8 cellular contexts compared by ENCODE assay signal in the genomic region with DNA sequence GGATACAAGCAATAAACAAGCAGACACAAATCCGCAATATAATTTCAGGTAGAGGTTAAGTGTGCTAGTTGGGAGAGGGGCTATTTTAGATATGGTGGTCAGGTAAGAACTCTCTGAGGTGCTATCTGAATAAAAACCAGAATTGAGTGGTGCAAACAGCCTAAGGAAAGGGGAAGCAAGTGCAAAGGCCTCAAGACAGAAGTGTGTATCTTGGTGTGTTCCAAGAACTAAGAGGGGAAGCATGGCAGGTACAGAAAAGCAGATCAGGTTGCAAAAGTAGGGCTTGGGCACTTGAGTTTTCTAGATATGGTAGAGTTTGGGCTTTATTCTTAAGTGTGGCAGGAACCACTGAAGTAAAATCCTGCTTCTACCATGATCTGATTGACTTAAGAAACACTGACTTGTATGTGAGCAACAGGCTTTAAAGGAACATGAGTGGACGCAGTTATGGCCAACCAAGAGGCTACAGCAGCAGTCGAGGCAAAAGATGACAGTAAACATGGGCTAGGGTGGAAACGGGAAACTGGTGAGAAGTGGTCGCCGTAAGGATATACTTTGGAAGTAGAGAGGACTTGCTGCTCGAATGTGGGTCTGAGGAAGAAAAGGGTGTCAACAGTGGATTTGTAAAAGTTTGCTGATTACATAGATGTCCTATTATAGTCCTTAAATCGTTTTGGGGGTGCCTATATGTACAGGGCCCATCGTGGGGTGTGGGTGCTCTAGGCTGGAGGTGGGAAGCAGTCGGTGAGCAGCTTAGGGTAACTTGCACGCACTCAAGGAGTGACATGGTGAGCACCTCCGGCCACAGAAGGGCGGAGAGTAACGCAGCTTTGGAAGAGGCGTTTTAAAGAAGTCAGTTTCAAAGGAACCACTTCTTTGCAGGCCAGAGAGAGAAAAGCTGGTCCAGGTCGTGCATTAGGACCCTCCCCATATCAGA. TPM values are rescaled to one million over a fixed set of nuclear protein-coding genes. Genes with fewer than 3 reads are reported as not detected.
DNase-seq lines count a peak whose midpoint lies in the region; ATAC-seq, FAIRE-seq and TF ChIP-seq lines count a peak whose summit lies in the region.

No MANE protein-coding gene starts in this region.

- intact Hi-C loops in pancreas (cut with DNase I) = no loop called here

- H3K4me1 ChIP-seq in gastroesophageal sphincter (peaks cover 5 to 30% (median 14%) of the 10 kb centered on the region in 3 donors), pancreas (peaks cover 14 to 30% (median 25%) of the 10 kb centered on the region in 3 donors)

- no peak for FAIRE-seq in pancreas (lab: Jason Lieb, UNC)

- ATAC-seq in HG02588 (IDR thresholded peaks at IDR 0.05; ENCODE audit: unreplicated experiment) (peak; percentile 52), gastroesophageal sphincter (peak; percentile 49), pancreas (peak; percentile 57 to 81 (median 68))
- ATAC-seq in activated T-helper 17 cell treated with anti-CD3 and anti-CD28 coated beads, Interleukin-2, amount 50 U/mL, for 72 hours (replicated peaks) = peak; percentile 81

- TF ChIP-seq CTCF in gastroesophageal sphincter (IDR thresholded peaks at IDR 0.05) = no peak
- TF ChIP-seq CTCF in pancreas (IDR thresholded peaks at IDR 0.05) = no peak

- TF ChIP-seq EP300 in gastroesophageal sphincter (IDR thresholded peaks at IDR 0.05) = no peak

- H3K9me3 ChIP-seq in gastroesophageal sphincter (no peaks in the 10 kb centered on the region), pancreas (no peaks in the 10 kb centered on the region)

- H3K36me3 ChIP-seq in gastroesophageal sphincter (peaks cover 0 to 28% of the 10 kb centered on the region in 2 donors), pancreas (peaks cover 0 to 13% (median 0%) of the 10 kb centered on the region in 3 donors)

- peak overlapping the region; percentile 92 for H3K27ac Mint-ChIP-seq in activated T-helper 17 cell treated with anti-CD3 and anti-CD28 coated beads, Interleukin-2, amount 50 U/mL, for 72 hours

- WGBS in gastroesophageal sphincter (ENCODE audit: low coverage in 1 of 2), 2 donors = 0 to 9% methylated on average over 5 to 15 of the region's 16 CpGs
- WGBS in pancreas, 2 donors = 4 to 5% methylated on average over 16 of the region's 16 CpGs

- peaks cover 54% of the 10 kb centered on the region for H3K36me3 Mint-ChIP-seq in activated T-helper 17 cell treated with anti-CD3 and anti-CD28 coated beads, Interleukin-2, amount 50 U/mL, for 72 hours (ENCODE audit: low read depth)

- no peaks in the 10 kb centered on the region for H3K27me3 Mint-ChIP-seq in activated T-helper 17 cell treated with anti-CD3 and anti-CD28 coated beads, Interleukin-2, amount 50 U/mL, for 72 hours

- no peak for TF ChIP-seq POLR2A in gastroesophageal sphincter (IDR thresholded peaks at IDR 0.05)

- no peaks in the 10 kb centered on the region for H3K9me3 Mint-ChIP-seq in activated T-helper 17 cell treated with anti-CD3 and anti-CD28 coated beads, Interleukin-2, amount 50 U/mL, for 72 hours

- peaks cover 17% of the 10 kb centered on the region for H3K4me1 Mint-ChIP-seq in activated T-helper 17 cell treated with anti-CD3 and anti-CD28 coated beads, Interleukin-2, amount 50 U/mL, for 72 hours

- H3K27ac ChIP-seq in gastroesophageal sphincter (peak overlapping the region; percentile 72 to 86 (median 83)), pancreas (peak overlapping the region; percentile 39 to 86 (median 68))

- H3K4me3 ChIP-seq in gastroesophageal sphincter = peak overlapping the region; percentile 67 to 100
- H3K4me3 ChIP-seq in pancreas = peak overlapping the region; percentile 61 to 89 (median 86)

- H3K27me3 ChIP-seq in gastroesophageal sphincter (no peaks in the 10 kb centered on the region), pancreas (no peaks in the 10 kb centered on the region)

- peak; percentile 6 for DNase-seq in NCI-H2227 (lab: John Stamatoyannopoulos, UW; ENCODE audit: unreplicated experiment)
- no peak for DNase-seq in NCI-H2227 treated with DMSO at 0.1 percent for 48 hours (lab: John Stamatoyannopoulos, UW)
- peak; percentile 19 for DNase-seq in NCI-H146 treated with DMSO at 0.1 percent for 48 hours (lab: John Stamatoyannopoulos, UW; ENCODE audit: unreplicated experiment)
- peak in 1 of 6 donors; percentile 22 for DNase-seq in pancreas
- no peak for DNase-seq in pons (ENCODE audit: low spot score)

- peak overlapping the region; percentile 92 for H3K4me3 Mint-ChIP-seq in activated T-helper 17 cell treated with anti-CD3 and anti-CD28 coated beads, Interleukin-2, amount 50 U/mL, for 72 hours

RNA-seq across cellular contexts. Expression of a gene that starts 0.7 kb away (rescaled TPM):
- 10 to 100 TPM; 18.2 to 24.4 TPM for total RNA-seq in activated T-helper 17 cell treated with anti-CD3 and anti-CD28 coated beads, Interleukin-2, amount 50 U/mL, for 72 hours
- total RNA-seq in gastroesophageal sphincter (10 to 100 TPM in 3 of 4 donors, 1 to 10 TPM in 1; 6.8 to 11.4 (median 10.4) TPM), pancreas (1 to 10 TPM; 2.1 to 6.5 (median 5.1) TPM)
- polyA plus RNA-seq in pancreas = 1 to 10 TPM; 5.8 to 8.4 TPM

RNA-seq across cellular contexts. Expression of a gene that starts 6.4 kb away (rescaled TPM):
- 1 to 10 TPM; 6.7 to 8.0 TPM for total RNA-seq in activated T-helper 17 cell treated with anti-CD3 and anti-CD28 coated beads, Interleukin-2, amount 50 U/mL, for 72 hours
- total RNA-seq in gastroesophageal sphincter (1 to 10 TPM; 3.4 to 6.4 (median 5.5) TPM), pancreas (1 to 10 TPM; 1.9 to 3.2 (median 2.3) TPM)
- polyA plus RNA-seq in pancreas = 1 to 10 TPM; 1.0 to 2.5 TPM

Comparison
In these comparisons a context has a peak if more than half of its experiments do, and no peak if none do; other contexts are left out.
1. DNase-seq: peak in NCI-H2227 (single experiment) and NCI-H146 treated with DMSO at 0.1 percent for 48 hours (single experiment); none in NCI-H2227 treated with DMSO at 0.1 percent for 48 hours (single experiment) and pons (single experiment).
2. Peak in every context shown above with its lines, with median percentiles within 50 percentile points of each other: ATAC-seq.